ENCODE assay signal across 26 cellular contexts in the genomic region with DNA sequence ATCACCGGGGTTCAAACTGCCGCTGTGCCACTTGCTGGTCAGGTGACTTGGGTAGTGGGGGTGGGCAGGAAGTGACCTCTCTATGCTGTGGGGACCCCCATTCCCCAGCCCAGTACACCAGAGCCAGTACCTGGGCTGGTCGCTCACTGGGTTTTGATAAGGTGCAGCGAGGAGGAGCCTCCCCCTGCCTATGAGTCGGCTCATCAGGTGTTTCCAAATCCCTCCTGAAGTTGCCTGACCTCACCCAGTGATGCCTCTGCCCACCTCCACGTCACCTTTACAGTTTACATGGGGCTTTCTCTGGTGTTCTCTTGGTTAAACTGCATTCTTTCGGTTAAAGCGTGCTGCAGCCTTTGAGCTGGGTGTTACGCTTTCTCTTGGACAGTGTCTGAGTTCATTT. TPM values are rescaled to one million over a fixed set of nuclear protein-coding genes. Genes with fewer than 3 reads are reported as not detected.
DNase-seq lines count a peak whose midpoint lies in the region; TF ChIP-seq lines count a peak whose summit lies in the region.
"Had no signal": no experiment of that assay in that cellular context is flagged by ENCODE, and none has a peak within 500 bp of the region (broad histone marks: within the 10 kb centered on the region; RNA-seq: fewer than 3 reads in every experiment).

No MANE protein-coding gene starts in this region.

- H3K27ac ChIP-seq in colonic mucosa (peak overlapping the region; percentile 96), mucosa of rectum (ENCODE audit: low read depth in 2 of 2, low read length in 2 of 2) (peak overlapping the region; percentile 95 to 98), substantia nigra (ENCODE audit: low read depth, low read length, poor library complexity, severe bottlenecking) (no peak overlapping the region)
- H3K27ac ChIP-seq: 22Rv1, brain microvascular endothelial cell, GM23248, SJSA1 had no signal

- peaks cover 28% of the 10 kb centered on the region for H3K4me1 Mint-ChIP-seq in type B pancreatic cell (ENCODE audit: unreplicated experiment)
- H3K4me1 Mint-ChIP-seq: T-cell had no signal

- H3K9me3 ChIP-seq in colonic mucosa = no peaks in the 10 kb centered on the region
- H3K9me3 ChIP-seq in mucosa of rectum (ENCODE audit: control insufficient read depth in 2 of 2, low read length in 2 of 2) = no peaks in the 10 kb centered on the region
- H3K9me3 ChIP-seq: adrenal gland, MG63, SJSA1 had no signal

- H3K4me3 ChIP-seq in colonic mucosa = no peak overlapping the region
- H3K4me3 ChIP-seq in mucosa of rectum (ENCODE audit: low read length in 2 of 2) = peak overlapping the region; percentile 41 to 71
- H3K4me3 ChIP-seq: adrenal gland, GM23248, MG63, SJSA1, skin epidermis had no signal

- no peaks in the 10 kb centered on the region for H3K9me3 Mint-ChIP-seq in type B pancreatic cell
- H3K9me3 Mint-ChIP-seq: CD4-positive, alpha-beta T cell; endodermal cell; T-cell had no signal

- H3K4me3 Mint-ChIP-seq in type B pancreatic cell = no peak overlapping the region
- H3K4me3 Mint-ChIP-seq: activated CD8-positive, alpha-beta T cell treated with anti-CD3 and anti-CD28 coated beads, Interleukin-2, amount 10 ng/mL, durations not matched to agents 7 days and 5 days; CD4-positive, alpha-beta T cell; endodermal cell; T-cell had no signal

- TF ChIP-seq POLR2A in erythroblast (IDR thresholded peaks at IDR 0.05; ENCODE audit: low read length) = no peak

- H3K27me3 Mint-ChIP-seq in type B pancreatic cell = no peaks in the 10 kb centered on the region

- TF ChIP-seq CTCF in colonic mucosa (IDR thresholded peaks at IDR 0.05) = no peak
- TF ChIP-seq CTCF in type B pancreatic cell (conservative IDR thresholded peaks at IDR 0.05) = no peak

- H3K27ac Mint-ChIP-seq in type B pancreatic cell = peak overlapping the region; percentile 94
- H3K27ac Mint-ChIP-seq: activated CD8-positive, alpha-beta T cell treated with anti-CD3 and anti-CD28 coated beads, Interleukin-2, amount 10 ng/mL, durations not matched to agents 7 days and 5 days; CD4-positive, alpha-beta T cell; endodermal cell; T-cell had no signal

- peaks cover 27% of the 10 kb centered on the region for H3K4me1 ChIP-seq in colonic mucosa
- H3K4me1 ChIP-seq in mucosa of rectum (ENCODE audit: control insufficient read depth in 2 of 2, insufficient read depth in 2 of 2, low read length in 2 of 2) = peaks cover 43 to 75% of the 10 kb centered on the region in 2 donors
- H3K4me1 ChIP-seq: SJSA1 had no signal

- H3K27me3 ChIP-seq in colonic mucosa (no peaks in the 10 kb centered on the region), mucosa of rectum (ENCODE audit: control insufficient read depth in 2 of 2, insufficient read depth in 2 of 2, low read length in 2 of 2) (no peaks in the 10 kb centered on the region)
- H3K27me3 ChIP-seq: adrenal gland, brain microvascular endothelial cell, MG63, SJSA1 had no signal

- H3K36me3 ChIP-seq in colonic mucosa = no peaks in the 10 kb centered on the region
- H3K36me3 ChIP-seq in mucosa of rectum (ENCODE audit: control insufficient read depth in 2 of 2, insufficient read depth in 2 of 2, low read length in 2 of 2) = peaks cover 13 to 19% of the 10 kb centered on the region in 2 donors
- H3K36me3 ChIP-seq: adrenal gland, brain microvascular endothelial cell, MG63, SJSA1 had no signal

- DNase-seq in NCI-H1092 treated with DMSO at 0.1 percent for 48 hours (lab: John Stamatoyannopoulos, UW) (peak; percentile 68), NCI-H1092 (lab: John Stamatoyannopoulos, UW) (no peak), colonic mucosa (peak; percentile 69), type B pancreatic cell (ENCODE audit: extremely low spot score, unreplicated experiment) (no peak), erythroblast (lab: John Stamatoyannopoulos, UW) (no peak), substantia nigra (lab: John Stamatoyannopoulos, UW) (no peak)
- DNase-seq in stimulated activated CD4-positive, alpha-beta T cell treated with anti-CD3 and anti-CD28 coated beads, Interleukin-2, amount 100 ng/mL, for 48 hours = no peak
- DNase-seq: activated CD4-positive, CD25-positive, alpha-beta regulatory T cell treated with anti-CD3 and anti-CD28 coated beads, Interleukin-2, amount 50 U/mL, for 72 hours; activated CD8-positive, alpha-beta T cell treated with anti-CD3 and anti-CD28 coated beads, Interleukin-2, amount 10 ng/mL, durations not matched to agents 7 days and 5 days; activated gamma-delta T cell treated with Interleukin-2 at 50 U/mL for 16 hours; activated T-cell treated with anti-CD3 and anti-CD28 coated beads for 4 hours; adrenal gland; brain microvascular endothelial cell; CD4-positive, alpha-beta T cell; DMS 273 treated with DMSO at 0.1 percent for 48 hours; endodermal cell; GM23248; kidney; MG63; nucleus accumbens; stimulated activated CD4-positive, alpha-beta T cell treated with anti-CD3 and anti-CD28 coated beads, Interleukin-1b, Interleukin-23, amount 100 ng/mL, for 48 hours; T-cell had no signal

- H3K9ac ChIP-seq in colonic mucosa (ENCODE audit: low read depth in 2 of 2, low read length in 2 of 2) (peak overlapping the region; percentile 70 to 97), mucosa of rectum (ENCODE audit: low read depth in 1 of 2, low read length in 2 of 2) (peak overlapping the region; percentile 77 to 85)
- H3K9ac ChIP-seq: GM23248 had no signal

- H3K36me3 Mint-ChIP-seq in type B pancreatic cell = peaks cover 3% of the 10 kb centered on the region
- H3K36me3 Mint-ChIP-seq: T-cell had no signal

- intact Hi-C loops in colonic mucosa (cut with DNase I) = loop anchor here (5.0 kb wide), 1 partner anchor 75 kb away; no protein-coding TSS in a partner anchor

RNA-seq across cellular contexts. Expression of gene ARHGEF10L, which starts 58.2 kb away (rescaled TPM):
- 100 to 1,000 TPM in 1 of 2 donors, 10 to 100 TPM in 1; 77.5 to 133 TPM for total RNA-seq in colonic mucosa
- 36.0 and 48.0 TPM in 2 replicates for total RNA-seq in type B pancreatic cell (ENCODE audit: low replicate concordance)
- total RNA-seq: activated CD8-positive, alpha-beta T cell treated with anti-CD3 and anti-CD28 coated beads, Interleukin-2, amount 10 ng/mL, durations not matched to agents 7 days and 5 days had no signal

Comparison
In these comparisons a context has a peak if more than half of its experiments do, and no peak if none do; other contexts are left out.
1. DNase-seq: peak in NCI-H1092 treated with DMSO at 0.1 percent for 48 hours (single experiment) and colonic mucosa (single experiment); none in NCI-H1092 (single experiment), type B pancreatic cell (single experiment), erythroblast (0 of 2), stimulated activated CD4-positive, alpha-beta T cell treated with anti-CD3 and anti-CD28 coated beads, Interleukin-2, amount 100 ng/mL, for 48 hours (0 of 2) and substantia nigra (0 of 49).